Comparison of ENCODE assay signal across 1 cellular context in genomic region chr1:121558514-121558913, GRCh38.
TF ChIP-seq lines count a peak whose summit lies in the region.

No MANE protein-coding gene starts in this region.

TF ChIP-seq in SK-N-SH, 30 proteins besides CTCF, POLR2A, EP300 and RAD21 (continued from another document):
- TF ChIP-seq USF1 (IDR thresholded peaks at IDR 0.05; ENCODE audit: borderline replicate concordance, low read depth): no peak
